ENCODE assay signal across 22 cellular contexts in genomic region chr1:100713636-100714035, GRCh38. TPM values are rescaled to one million over a fixed set of nuclear protein-coding genes. Genes with fewer than 3 reads are reported as not detected.
A peak's percentile ranks its signal among the peaks of the same experiment; 100 is the strongest.
DNase-seq lines count a peak whose midpoint lies in the region; ATAC-seq and TF ChIP-seq lines count a peak whose summit lies in the region.
"Had no signal": no experiment of that assay in that cellular context is flagged by ENCODE, and none has a peak within 500 bp of the region (broad histone marks: within the 10 kb centered on the region; RNA-seq: fewer than 3 reads in every experiment).

No MANE protein-coding gene starts in this region.

- H3K4me1 Mint-ChIP-seq in activated naive CD4-positive, alpha-beta T cell treated with anti-CD3 and anti-CD28 coated beads, Interleukin-2, amount 50 U/mL, for 24 hours, result no peaks in the 10 kb centered on the region
- H3K4me1 Mint-ChIP-seq in activated naive CD8-positive, alpha-beta T cell treated with anti-CD3 and anti-CD28 coated beads for 36 hours, result peaks cover 44% of the 10 kb centered on the region
- H3K4me1 Mint-ChIP-seq in immature natural killer cell (peaks cover 41 to 45% of the 10 kb centered on the region in 2 donors), HFFc6 (ENCODE audit: low read depth) (peaks cover 5% of the 10 kb centered on the region; the same call in 1 of the 2 replicates)
- peaks cover 39% of the 10 kb centered on the region for H3K4me1 Mint-ChIP-seq in stimulated activated naive CD8-positive, alpha-beta T cell treated with anti-CD3 and anti-CD28 coated beads, Interleukin-15, Interleukin-2, amounts not matched to agents 100 ng/mL and 50 ng/mL, for 24 hours (ENCODE audit: low read depth)
- H3K4me1 Mint-ChIP-seq: CD4-positive, CD25-positive, alpha-beta regulatory T cell had no signal

- no peaks in the 10 kb centered on the region for H3K9me3 Mint-ChIP-seq in activated naive CD4-positive, alpha-beta T cell treated with anti-CD3 and anti-CD28 coated beads, Interleukin-2, amount 50 U/mL, for 24 hours
- H3K9me3 Mint-ChIP-seq in activated naive CD8-positive, alpha-beta T cell treated with anti-CD3 and anti-CD28 coated beads for 36 hours, result peaks cover 1% of the 10 kb centered on the region
- H3K9me3 Mint-ChIP-seq in immature natural killer cell, result peaks cover 0 to 2% (median 0%) of the 10 kb centered on the region in 6 donors
- H3K9me3 Mint-ChIP-seq in stimulated activated naive CD8-positive, alpha-beta T cell treated with anti-CD3 and anti-CD28 coated beads, Interleukin-15, Interleukin-2, amounts not matched to agents 100 ng/mL and 50 ng/mL, for 24 hours, result no peaks in the 10 kb centered on the region
- H3K9me3 Mint-ChIP-seq in HFFc6, result no peaks in the 10 kb centered on the region

- H3K27me3 Mint-ChIP-seq in activated naive CD4-positive, alpha-beta T cell treated with anti-CD3 and anti-CD28 coated beads, Interleukin-2, amount 50 U/mL, for 24 hours, result peaks cover 14% of the 10 kb centered on the region
- no peaks in the 10 kb centered on the region for H3K27me3 Mint-ChIP-seq in activated naive CD8-positive, alpha-beta T cell treated with anti-CD3 and anti-CD28 coated beads for 36 hours
- H3K27me3 Mint-ChIP-seq in immature natural killer cell (ENCODE audit: low read depth in 3 of 3), result peaks cover 11 to 19% (median 17%) of the 10 kb centered on the region in 3 donors
- peaks cover 21% of the 10 kb centered on the region for H3K27me3 Mint-ChIP-seq in stimulated activated naive CD8-positive, alpha-beta T cell treated with anti-CD3 and anti-CD28 coated beads, Interleukin-15, Interleukin-2, amounts not matched to agents 100 ng/mL and 50 ng/mL, for 24 hours
- H3K27me3 Mint-ChIP-seq in HFFc6 (ENCODE audit: insufficient read depth), result peaks cover 3% of the 10 kb centered on the region; the same call in 1 of the 2 replicates

- H3K4me1 ChIP-seq in gastroesophageal sphincter, result peaks cover 0 to 3% (median 0%) of the 10 kb centered on the region in 3 donors
- H3K4me1 ChIP-seq: pancreas had no signal

- H3K36me3 Mint-ChIP-seq in activated naive CD4-positive, alpha-beta T cell treated with anti-CD3 and anti-CD28 coated beads, Interleukin-2, amount 50 U/mL, for 24 hours, result no peaks in the 10 kb centered on the region
- peaks cover 3% of the 10 kb centered on the region for H3K36me3 Mint-ChIP-seq in activated naive CD8-positive, alpha-beta T cell treated with anti-CD3 and anti-CD28 coated beads for 36 hours
- H3K36me3 Mint-ChIP-seq in immature natural killer cell (no peaks in the 10 kb centered on the region), HFFc6 (ENCODE audit: low read depth) (no peaks in the 10 kb centered on the region; the same call in 1 of the 2 replicates)
- H3K36me3 Mint-ChIP-seq in stimulated activated naive CD8-positive, alpha-beta T cell treated with anti-CD3 and anti-CD28 coated beads, Interleukin-15, Interleukin-2, amounts not matched to agents 100 ng/mL and 50 ng/mL, for 24 hours (ENCODE audit: low read depth), result no peaks in the 10 kb centered on the region
- H3K36me3 Mint-ChIP-seq: CD4-positive, CD25-positive, alpha-beta regulatory T cell had no signal

- peak overlapping the region; percentile 38 for H3K27ac Mint-ChIP-seq in activated naive CD4-positive, alpha-beta T cell treated with anti-CD3 and anti-CD28 coated beads, Interleukin-2, amount 50 U/mL, for 24 hours
- H3K27ac Mint-ChIP-seq in activated naive CD8-positive, alpha-beta T cell treated with anti-CD3 and anti-CD28 coated beads for 36 hours, result peak overlapping the region; percentile 79
- peak overlapping the region; percentile 87 to 98 (median 94) for H3K27ac Mint-ChIP-seq in immature natural killer cell
- H3K27ac Mint-ChIP-seq in stimulated activated naive CD8-positive, alpha-beta T cell treated with anti-CD3 and anti-CD28 coated beads, Interleukin-15, Interleukin-2, amounts not matched to agents 100 ng/mL and 50 ng/mL, for 24 hours, result peak overlapping the region; percentile 82
- H3K27ac Mint-ChIP-seq in HFFc6, result no peak overlapping the region
- H3K27ac Mint-ChIP-seq: CD4-positive, CD25-positive, alpha-beta regulatory T cell had no signal

- H3K27ac ChIP-seq in gastroesophageal sphincter, result no peak overlapping the region
- H3K27ac ChIP-seq: esophagus muscularis mucosa had no signal

- H3K27me3 ChIP-seq in gastroesophageal sphincter, result no peaks in the 10 kb centered on the region
- H3K27me3 ChIP-seq: esophagus muscularis mucosa, pancreas, spleen had no signal

- H3K36me3 ChIP-seq in gastroesophageal sphincter, result no peaks in the 10 kb centered on the region
- H3K36me3 ChIP-seq: esophagus muscularis mucosa, pancreas, spleen had no signal

- no peak for DNase-seq in activated naive CD4-positive, alpha-beta T cell (lab: John Stamatoyannopoulos, UW)
- peak; percentile 10 for DNase-seq in activated naive CD8-positive, alpha-beta T cell treated with anti-CD3 and anti-CD28 coated beads for 36 hours
- no peak for DNase-seq in immature natural killer cell
- DNase-seq in OCI-M1 (lab: John Stamatoyannopoulos, UW), result no peak
- DNase-seq in HFFc6, result no peak
- DNase-seq: cortex of kidney; kidney; NCI-H1092; NCI-H2171 treated with DMSO at 0.1 percent for 48 hours; NK-92 treated with Interleukin-12 subunit alpha and Interleukin-12 subunit beta, amount 100 ng/mL, for 24 hours; pancreas; Right ventricle myocardium superior; stimulated activated naive CD4-positive, alpha-beta T cell treated with Interleukin-2 at 50 U/mL for 16 hours; T1000 had no signal

- WGBS in gastroesophageal sphincter (ENCODE audit: low coverage in 1 of 2), 2 donors, result 58 to 82% methylated on average over 3 of the region's 3 CpGs

- no peak for TF ChIP-seq EP300 in gastroesophageal sphincter (IDR thresholded peaks at IDR 0.05)

- no peak for TF ChIP-seq CTCF in HFFc6 (IDR thresholded peaks at IDR 0.05)
- TF ChIP-seq CTCF in gastroesophageal sphincter (IDR thresholded peaks at IDR 0.05), result no peak

- no peak for TF ChIP-seq POLR2A in gastroesophageal sphincter (IDR thresholded peaks at IDR 0.05)

- ATAC-seq in gastroesophageal sphincter, result no peak

- H3K9me3 ChIP-seq in gastroesophageal sphincter, result no peaks in the 10 kb centered on the region
- H3K9me3 ChIP-seq: esophagus muscularis mucosa, mucosa of descending colon, pancreas, spleen had no signal

- H3K4me3 Mint-ChIP-seq in activated naive CD4-positive, alpha-beta T cell treated with anti-CD3 and anti-CD28 coated beads, Interleukin-2, amount 50 U/mL, for 24 hours, result no peak overlapping the region
- H3K4me3 Mint-ChIP-seq in activated naive CD8-positive, alpha-beta T cell treated with anti-CD3 and anti-CD28 coated beads for 36 hours, result no peak overlapping the region
- peak overlapping the region; percentile 60 to 80 (median 66) for H3K4me3 Mint-ChIP-seq in immature natural killer cell
- H3K4me3 Mint-ChIP-seq in stimulated activated naive CD8-positive, alpha-beta T cell treated with anti-CD3 and anti-CD28 coated beads, Interleukin-15, Interleukin-2, amounts not matched to agents 100 ng/mL and 50 ng/mL, for 24 hours, result peak overlapping the region; percentile 55
- no peak overlapping the region for H3K4me3 Mint-ChIP-seq in HFFc6
- H3K4me3 Mint-ChIP-seq: activated CD4-positive, alpha-beta T cell treated with anti-CD3 and anti-CD28 coated beads, Interleukin-2, amount 10 ng/mL, durations not matched to agents 24 days and 14 days; CD4-positive, CD25-positive, alpha-beta regulatory T cell had no signal

- no peak overlapping the region for H3K4me3 ChIP-seq in gastroesophageal sphincter
- H3K4me3 ChIP-seq: esophagus muscularis mucosa, mucosa of descending colon, pancreas, spleen had no signal

RNA-seq across cellular contexts. Expression of gene VCAM1, which starts 5.9 kb away (rescaled TPM):
- 1 to 10 TPM; 2.2 to 2.3 TPM for total RNA-seq in activated naive CD8-positive, alpha-beta T cell treated with anti-CD3 and anti-CD28 coated beads for 36 hours
- polyA plus RNA-seq in immature natural killer cell, result not detected
- not detected for total RNA-seq in HFFc6 (2021; fragmentation: NEBNext Ultra II Directional; extraction: Animal tissue kit (Norgen Biotek cat#: 25700))
- total RNA-seq in gastroesophageal sphincter, result 10 to 100 TPM in 1 of 4 donors, 1 to 10 TPM in 3; 4.7 to 13.7 (median 5.9) TPM
- total RNA-seq: activated CD4-positive, alpha-beta T cell treated with anti-CD3 and anti-CD28 coated beads, Interleukin-2, amount 10 ng/mL, durations not matched to agents 24 days and 14 days; CD4-positive, CD25-positive, alpha-beta regulatory T cell had no signal
- polyA plus RNA-seq: CD4-positive, CD25-positive, alpha-beta regulatory T cell had no signal

Comparison
In these comparisons a context has a peak if more than half of its experiments do, and no peak if none do; other contexts are left out.
1. H3K4me3 Mint-ChIP-seq: peak in immature natural killer cell (5 of 5) and stimulated activated naive CD8-positive, alpha-beta T cell treated with anti-CD3 and anti-CD28 coated beads, Interleukin-15, Interleukin-2, amounts not matched to agents 100 ng/mL and 50 ng/mL, for 24 hours (single experiment); none in activated naive CD4-positive, alpha-beta T cell treated with anti-CD3 and anti-CD28 coated beads, Interleukin-2, amount 50 U/mL, for 24 hours (single experiment), activated naive CD8-positive, alpha-beta T cell treated with anti-CD3 and anti-CD28 coated beads for 36 hours (single experiment) and HFFc6 (single experiment).